In genomic region chr19:41530761-41531301, GRCh38 we compare ENCODE assay signal across 9 cellular contexts. TPM values are rescaled to one million over a fixed set of nuclear protein-coding genes. Genes with fewer than 3 reads are reported as not detected.
DNase-seq lines count a peak whose midpoint lies in the region; ATAC-seq and TF ChIP-seq lines count a peak whose summit lies in the region.
"Had no signal": no experiment of that assay in that cellular context is flagged by ENCODE, and none has a peak within 500 bp of the region (broad histone marks: within the 10 kb centered on the region; RNA-seq: fewer than 3 reads in every experiment).

No MANE protein-coding gene starts in this region.

- no peak overlapping the region for H3K27ac Mint-ChIP-seq in Caco-2 (ENCODE audit: unreplicated experiment)

- no peak for TF ChIP-seq CTCF in Caco-2 (IDR thresholded peaks at IDR 0.05; ENCODE audit: insufficient read depth in 1 of 2, low read depth in 1 of 2, low read length in 1 of 2, severe bottlenecking in 1 of 2, unreplicated experiment in 1 of 2)
- no peak for TF ChIP-seq CTCF in Peyer's patch (IDR thresholded peaks at IDR 0.05)
- TF ChIP-seq CTCF in foreskin keratinocyte (conservative IDR thresholded peaks at IDR 0.05) = no peak
- TF ChIP-seq CTCF in testis (IDR thresholded peaks at IDR 0.05) = no peak

- BruUV-seq in Caco-2 (replicated peaks; lab: Mats Ljungman, UMichigan) = TSS peak; percentile 94

- no peaks in the 10 kb centered on the region for H3K4me1 Mint-ChIP-seq in Caco-2 (ENCODE audit: low read depth, unreplicated experiment)

- H3K27me3 ChIP-seq in Caco-2 (replicated peaks; ENCODE audit: control insufficient read depth, insufficient read depth, low read length) (no peaks in the 10 kb centered on the region), Peyer's patch (no peaks in the 10 kb centered on the region), duodenal mucosa (ENCODE audit: control insufficient read depth in 1 of 2, insufficient read depth in 2 of 2, low read length in 2 of 2) (peaks cover 2 to 4% of the 10 kb centered on the region in 2 donors), foreskin keratinocyte (peaks cover 29% of the 10 kb centered on the region), testis (no peaks in the 10 kb centered on the region)

- no peak for ATAC-seq in foreskin keratinocyte
- ATAC-seq in GM18858 (IDR thresholded peaks at IDR 0.05; ENCODE audit: unreplicated experiment) = no peak

- no peaks in the 10 kb centered on the region for H3K36me3 ChIP-seq in Caco-2 (ENCODE audit: control insufficient read depth, insufficient read depth, low read length)
- no peaks in the 10 kb centered on the region for H3K36me3 ChIP-seq in Peyer's patch
- H3K36me3 ChIP-seq in duodenal mucosa (ENCODE audit: control insufficient read depth in 1 of 2, insufficient read depth in 2 of 2, low read length in 2 of 2) = no peaks in the 10 kb centered on the region
- H3K36me3 ChIP-seq in testis (ENCODE audit: low read depth, missing control alignments) = no peaks in the 10 kb centered on the region

- no peaks in the 10 kb centered on the region for H3K9me3 Mint-ChIP-seq in Caco-2 (ENCODE audit: unreplicated experiment)

- H3K27ac ChIP-seq in Peyer's patch = peak overlapping the region; percentile 65 to 79 (median 69)
- peak overlapping the region; percentile 36 for H3K27ac ChIP-seq in duodenal mucosa (ENCODE audit: low read depth, low read length)
- H3K27ac ChIP-seq in foreskin keratinocyte = no peak overlapping the region
- peak overlapping the region in 1 of 2 donors; percentile 55 for H3K27ac ChIP-seq in testis

- no peaks in the 10 kb centered on the region for H3K36me3 Mint-ChIP-seq in Caco-2 (ENCODE audit: insufficient read depth, unreplicated experiment)

- no peak overlapping the region for H3K4me3 ChIP-seq in Caco-2 (ENCODE audit: low read depth, low read length)
- H3K4me3 ChIP-seq in Peyer's patch = peak overlapping the region in 2 of 4 donors; percentile 7 to 11
- H3K4me3 ChIP-seq in duodenal mucosa (ENCODE audit: low read depth in 1 of 2, low read length in 2 of 2) = peak overlapping the region; percentile 3 to 38
- H3K4me3 ChIP-seq in testis = no peak overlapping the region

- 43 to 57% methylated on average over 8 of the region's 8 CpGs for WGBS in testis, 2 donors

- peaks cover 40% of the 10 kb centered on the region for H3K27me3 Mint-ChIP-seq in Caco-2 (ENCODE audit: insufficient read depth, unreplicated experiment)

- intact Hi-C loops in Caco-2 (cut with micrococcal nuclease; ENCODE audit: unreplicated experiment) (no loop called here), testis (cut with DNase I; ENCODE audit: low total_unique reads) (no loop called here)

- TF ChIP-seq POLR2A in Peyer's patch (IDR thresholded peaks at IDR 0.05) (no peak), testis (IDR thresholded peaks at IDR 0.05) (no peak)

- POLR2A ChIA-PET in Caco-2 (lab: Charles Lee) = no interaction called here

- no peaks in the 10 kb centered on the region for H3K9me3 ChIP-seq in Caco-2
- H3K9me3 ChIP-seq in Peyer's patch = peaks cover 0 to 12% (median 0%) of the 10 kb centered on the region in 4 donors
- H3K9me3 ChIP-seq in duodenal mucosa (ENCODE audit: control insufficient read depth in 1 of 2, low read length in 2 of 2) = no peaks in the 10 kb centered on the region
- H3K9me3 ChIP-seq in testis = no peaks in the 10 kb centered on the region

- CTCF ChIA-PET in Caco-2 (lab: Charles Lee) = interaction anchor here (1.4 kb wide), 1 partner anchor 33 kb away, joined by 3 read pairs; no protein-coding TSS in a partner anchor

- DNase-seq in Caco-2 (no peak), Peyer's patch (no peak), pons (ENCODE audit: low spot score) (peak; percentile 74), DMS 273 treated with DMSO at 0.1 percent for 48 hours (lab: John Stamatoyannopoulos, UW) (no peak), foreskin keratinocyte (no peak), testis (no peak)

- H3K4me1 ChIP-seq in Caco-2 (no peaks in the 10 kb centered on the region), Peyer's patch (peaks cover 0 to 17% (median 2%) of the 10 kb centered on the region in 4 donors), duodenal mucosa (ENCODE audit: control insufficient read depth in 1 of 2, insufficient read depth in 2 of 2, low read length in 2 of 2) (peaks cover 0 to 5% of the 10 kb centered on the region in 2 donors), foreskin keratinocyte (no peaks in the 10 kb centered on the region), testis (no peaks in the 10 kb centered on the region)

- H3K4me3 Mint-ChIP-seq in Caco-2 (ENCODE audit: unreplicated experiment) = no peak overlapping the region

- no peak overlapping the region for H3K9ac ChIP-seq in duodenal mucosa (ENCODE audit: low read depth in 1 of 2, low read length in 2 of 2)

RNA-seq across cellular contexts. Expression of gene CEACAM21, which starts 45.1 kb away (rescaled TPM):
- total RNA-seq in Caco-2 (2022) (not detected in 2 replicates), Peyer's patch (1 to 10 TPM in 3 of 4 donors, not detected in 1; 1.7 to 9.9 (median 2.5) TPM), foreskin keratinocyte (not detected in 2 replicates), testis (1 to 10 TPM in 1 of 2 donors, under 1 TPM in 1; 0.71 to 1.3 TPM)
- polyA plus RNA-seq in foreskin keratinocyte (not detected in 2 replicates), testis (ENCODE audit: insufficient read depth, low read depth, low replicate concordance) (3.6 TPM)
- total RNA-seq: chondrocyte had no signal

Comparison
In these comparisons a context has a peak if more than half of its experiments do, and no peak if none do; other contexts are left out.
1. H3K4me3 ChIP-seq: peak in duodenal mucosa (2 of 2); none in Caco-2 (single experiment) and testis (0 of 2).